Comparison of ENCODE assay signal across 17 cellular contexts in the genomic region with DNA sequence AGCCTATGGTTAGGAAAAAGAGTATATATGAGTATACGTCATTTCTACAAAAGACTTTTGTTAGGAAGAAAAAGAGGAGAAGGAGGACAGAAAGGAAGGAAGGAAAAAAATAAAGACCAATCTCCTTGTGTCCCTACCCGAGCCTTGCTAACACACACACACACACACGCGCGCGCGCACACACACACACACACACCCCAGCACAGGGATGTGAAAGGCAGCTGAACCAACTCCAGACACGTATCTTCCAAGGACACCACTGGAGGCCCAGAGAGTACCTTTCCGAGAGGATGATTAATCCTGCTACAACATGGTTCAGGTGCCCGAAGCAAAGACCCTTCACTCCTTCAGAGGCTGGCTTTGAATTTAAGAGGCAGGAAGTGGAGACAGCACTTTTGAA. TPM values are rescaled to one million over a fixed set of nuclear protein-coding genes. Genes with fewer than 3 reads are reported as not detected.
DNase-seq lines count a peak whose midpoint lies in the region; TF ChIP-seq lines count a peak whose summit lies in the region.
"Had no signal": no experiment of that assay in that cellular context is flagged by ENCODE, and none has a peak within 500 bp of the region (broad histone marks: within the 10 kb centered on the region; RNA-seq: fewer than 3 reads in every experiment).

No MANE protein-coding gene starts in this region.

- peaks cover 2% of the 10 kb centered on the region for H3K27me3 Mint-ChIP-seq in glutamatergic neuron (ENCODE audit: unreplicated experiment)
- H3K27me3 Mint-ChIP-seq in T-helper 2 cell treated with Interferon-gamma antibody and Interleukin-4, amounts not matched to agents 5 μg/mL and 100 μg/mL, for 36 hours (ENCODE audit: low read depth) = peaks cover 30% of the 10 kb centered on the region

- DNase-seq in DMS53 (lab: John Stamatoyannopoulos, UW) = peak; percentile 16
- no peak for DNase-seq in DMS53 treated with DMSO at 0.1 percent for 48 hours (lab: John Stamatoyannopoulos, UW; ENCODE audit: unreplicated experiment)
- DNase-seq in glutamatergic neuron = peak; percentile 48
- no peak for DNase-seq in T-helper 2 cell treated with Interferon-gamma antibody and Interleukin-4, amounts not matched to agents 5 μg/mL and 100 μg/mL, for 36 hours (ENCODE audit: low spot score)
- no peak for DNase-seq in spleen
- no peak for DNase-seq in NCI-H2107 treated with DMSO at 0.1 percent for 48 hours (lab: John Stamatoyannopoulos, UW; ENCODE audit: unreplicated experiment)
- DNase-seq: AML-193; CD4-positive, alpha-beta memory T cell; DMS153; GM23248; HCEC 1CT; IMR-90 had no signal

- H3K4me3 ChIP-seq in HEK293 (ENCODE audit: low read depth, low read length) (no peak overlapping the region), spleen (no peak overlapping the region)
- H3K4me3 ChIP-seq: A549, BLaER1, GM23248 had no signal

- CTCF ChIA-PET in HEK293 (lab: Yijun Ruan, JAX) = interaction anchor here (0.9 kb wide), 1 partner anchor 16 kb away, joined by 3 read pairs; no protein-coding TSS in a partner anchor

- H3K27ac Mint-ChIP-seq in glutamatergic neuron (ENCODE audit: unreplicated experiment) = no peak overlapping the region
- no peak overlapping the region for H3K27ac Mint-ChIP-seq in T-helper 2 cell treated with Interferon-gamma antibody and Interleukin-4, amounts not matched to agents 5 μg/mL and 100 μg/mL, for 36 hours

- intact Hi-C loops in spleen (cut with DNase I; ENCODE audit: low total_unique reads) = no loop called here

- no peaks in the 10 kb centered on the region for H3K4me1 ChIP-seq in HEK293 (ENCODE audit: control insufficient read depth, insufficient read depth, low read length)
- H3K4me1 ChIP-seq in spleen = no peaks in the 10 kb centered on the region
- H3K4me1 ChIP-seq: A549, BLaER1 had no signal

- TF ChIP-seq CTCF in HEK293 (tag by site-specific recombination; IDR thresholded peaks at IDR 0.05) = no peak
- TF ChIP-seq CTCF in glutamatergic neuron (IDR thresholded peaks at IDR 0.05; ENCODE audit: partially characterized antibody, unreplicated experiment) = no peak
- no peak for TF ChIP-seq CTCF in spleen (IDR thresholded peaks at IDR 0.05 in 8 of 11, conservative IDR thresholded peaks at IDR 0.05 in 3 of 11)

- POLR2A ChIA-PET in HEK293 (lab: Yijun Ruan, JAX) = no interaction called here

- H3K36me3 Mint-ChIP-seq in glutamatergic neuron (ENCODE audit: unreplicated experiment) = no peaks in the 10 kb centered on the region
- no peaks in the 10 kb centered on the region for H3K36me3 Mint-ChIP-seq in T-helper 2 cell treated with Interferon-gamma antibody and Interleukin-4, amounts not matched to agents 5 μg/mL and 100 μg/mL, for 36 hours (ENCODE audit: low read depth)
- H3K36me3 Mint-ChIP-seq: CD14-positive monocyte; CD4-positive, alpha-beta memory T cell had no signal

- H3K4me1 Mint-ChIP-seq in glutamatergic neuron (ENCODE audit: low read depth, unreplicated experiment) = peaks cover 5% of the 10 kb centered on the region
- H3K4me1 Mint-ChIP-seq in T-helper 2 cell treated with Interferon-gamma antibody and Interleukin-4, amounts not matched to agents 5 μg/mL and 100 μg/mL, for 36 hours (ENCODE audit: low read depth) = no peaks in the 10 kb centered on the region
- H3K4me1 Mint-ChIP-seq: CD4-positive, alpha-beta memory T cell had no signal

- H3K36me3 ChIP-seq in HEK293 (ENCODE audit: control insufficient read depth in 2 of 2, insufficient read depth in 1 of 2, low read length in 2 of 2) (no peaks in the 10 kb centered on the region), spleen (no peaks in the 10 kb centered on the region)
- H3K36me3 ChIP-seq: BLaER1 had no signal

- no peaks in the 10 kb centered on the region for H3K9me3 ChIP-seq in HEK293 (ENCODE audit: control insufficient read depth, insufficient read depth, low read depth, low read length)
- no peaks in the 10 kb centered on the region for H3K9me3 ChIP-seq in spleen
- H3K9me3 ChIP-seq: A549, BLaER1 had no signal

- H3K4me3 Mint-ChIP-seq in glutamatergic neuron (ENCODE audit: unreplicated experiment) = no peak overlapping the region
- no peak overlapping the region for H3K4me3 Mint-ChIP-seq in T-helper 2 cell treated with Interferon-gamma antibody and Interleukin-4, amounts not matched to agents 5 μg/mL and 100 μg/mL, for 36 hours
- H3K4me3 Mint-ChIP-seq: CD14-positive monocyte; CD4-positive, alpha-beta memory T cell had no signal

- H3K27ac ChIP-seq in HEK293 (ENCODE audit: extremely low read depth, low read depth, low read length) = no peak overlapping the region
- no peak overlapping the region for H3K27ac ChIP-seq in spleen
- H3K27ac ChIP-seq: 22Rv1, A549, BLaER1, GM23248 had no signal

- 79 to 89% (median 83%) methylated on average over 10 of the region's 10 CpGs for WGBS in spleen, 5 donors

- no peak for TF ChIP-seq POLR2A in spleen (IDR thresholded peaks at IDR 0.05)

- H3K9me3 Mint-ChIP-seq in glutamatergic neuron (ENCODE audit: unreplicated experiment) = no peaks in the 10 kb centered on the region
- H3K9me3 Mint-ChIP-seq in T-helper 2 cell treated with Interferon-gamma antibody and Interleukin-4, amounts not matched to agents 5 μg/mL and 100 μg/mL, for 36 hours = no peaks in the 10 kb centered on the region

- H3K27me3 ChIP-seq in spleen (replicated peaks in 1 of 7) = no peaks in the 10 kb centered on the region
- H3K27me3 ChIP-seq: BLaER1 had no signal

TF ChIP-seq in HEK293, 187 proteins besides CTCF, POLR2A, EP300 and RAD21:
- no peak for TF ChIP-seq ZNF133 (tag by site-specific recombination; IDR thresholded peaks at IDR 0.05)
- TF ChIP-seq ZNF121 (tag by site-specific recombination; IDR thresholded peaks at IDR 0.05) = no peak
- no peak for TF ChIP-seq ZNF426 (tag by site-specific recombination; IDR thresholded peaks at IDR 0.05)
- TF ChIP-seq ZNF2 (tag by site-specific recombination; IDR thresholded peaks at IDR 0.05) = peak; percentile 66; the same call in 1 of the 2 replicates
- no peak for TF ChIP-seq ZNF548 (tag by site-specific recombination; IDR thresholded peaks at IDR 0.05)
- TF ChIP-seq, protein P1, sequence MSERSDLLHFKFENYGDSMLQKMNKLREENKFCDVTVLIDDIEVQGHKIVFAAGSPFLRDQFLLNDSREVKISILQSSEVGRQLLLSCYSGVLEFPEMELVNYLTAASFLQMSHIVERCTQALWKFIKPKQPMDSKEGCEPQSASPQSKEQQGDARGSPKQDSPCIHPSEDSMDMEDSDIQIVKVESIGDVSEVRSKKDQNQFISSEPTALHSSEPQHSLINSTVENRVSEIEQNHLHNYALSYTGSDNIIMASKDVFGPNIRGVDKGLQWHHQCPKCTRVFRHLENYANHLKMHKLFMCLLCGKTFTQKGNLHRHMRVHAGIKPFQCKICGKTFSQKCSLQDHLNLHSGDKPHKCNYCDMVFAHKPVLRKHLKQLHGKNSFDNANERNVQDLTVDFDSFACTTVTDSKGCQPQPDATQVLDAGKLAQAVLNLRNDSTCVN (tag by site-specific recombination; optimal IDR thresholded peaks at IDR 0.05) = no peak
- TF ChIP-seq, protein P2, sequence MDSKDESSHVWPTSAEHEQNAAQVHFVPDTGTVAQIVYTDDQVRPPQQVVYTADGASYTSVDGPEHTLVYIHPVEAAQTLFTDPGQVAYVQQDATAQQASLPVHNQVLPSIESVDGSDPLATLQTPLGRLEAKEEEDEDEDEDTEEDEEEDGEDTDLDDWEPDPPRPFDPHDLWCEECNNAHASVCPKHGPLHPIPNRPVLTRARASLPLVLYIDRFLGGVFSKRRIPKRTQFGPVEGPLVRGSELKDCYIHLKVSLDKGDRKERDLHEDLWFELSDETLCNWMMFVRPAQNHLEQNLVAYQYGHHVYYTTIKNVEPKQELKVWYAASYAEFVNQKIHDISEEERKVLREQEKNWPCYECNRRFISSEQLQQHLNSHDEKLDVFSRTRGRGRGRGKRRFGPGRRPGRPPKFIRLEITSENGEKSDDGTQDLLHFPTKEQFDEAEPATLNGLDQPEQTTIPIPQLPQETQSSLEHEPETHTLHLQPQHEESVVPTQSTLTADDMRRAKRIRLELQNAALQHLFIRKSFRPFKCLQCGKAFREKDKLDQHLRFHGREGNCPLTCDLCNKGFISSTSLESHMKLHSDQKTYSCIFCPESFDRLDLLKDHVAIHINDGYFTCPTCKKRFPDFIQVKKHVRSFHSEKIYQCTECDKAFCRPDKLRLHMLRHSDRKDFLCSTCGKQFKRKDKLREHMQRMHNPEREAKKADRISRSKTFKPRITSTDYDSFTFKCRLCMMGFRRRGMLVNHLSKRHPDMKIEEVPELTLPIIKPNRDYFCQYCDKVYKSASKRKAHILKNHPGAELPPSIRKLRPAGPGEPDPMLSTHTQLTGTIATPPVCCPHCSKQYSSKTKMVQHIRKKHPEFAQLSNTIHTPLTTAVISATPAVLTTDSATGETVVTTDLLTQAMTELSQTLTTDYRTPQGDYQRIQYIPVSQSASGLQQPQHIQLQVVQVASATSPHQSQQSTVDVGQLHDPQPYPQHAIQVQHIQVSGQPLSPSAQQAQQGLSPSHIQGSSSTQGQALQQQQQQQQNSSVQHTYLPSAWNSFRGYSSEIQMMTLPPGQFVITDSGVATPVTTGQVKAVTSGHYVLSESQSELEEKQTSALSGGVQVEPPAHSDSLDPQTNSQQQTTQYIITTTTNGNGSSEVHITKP (tag by site-specific recombination; IDR thresholded peaks at IDR 0.05) = no peak

RNA-seq across cellular contexts. Expression of a gene that starts 56.9 kb away (rescaled TPM):
- 4.8 TPM for total RNA-seq in glutamatergic neuron (ENCODE audit: unreplicated experiment)
- 10 to 100 TPM; 40.5 to 50.2 (median 43.8) TPM for total RNA-seq in spleen
- polyA plus RNA-seq in spleen = 10 to 100 TPM in 1 of 3 donors, 1 to 10 TPM in 2; 7.6 to 13.7 (median 8.3) TPM

Comparison
In these comparisons a context has a peak if more than half of its experiments do, and no peak if none do; other contexts are left out.
1. DNase-seq: peak in DMS53 (single experiment) and glutamatergic neuron (single experiment); none in DMS53 treated with DMSO at 0.1 percent for 48 hours (single experiment), T-helper 2 cell treated with Interferon-gamma antibody and Interleukin-4, amounts not matched to agents 5 μg/mL and 100 μg/mL, for 36 hours (single experiment), spleen (single experiment) and NCI-H2107 treated with DMSO at 0.1 percent for 48 hours (single experiment).